Comparison of ENCODE assay signal across 11 cellular contexts in genomic region chr5:110752953-110753352, GRCh38. TPM values are rescaled to one million over a fixed set of nuclear protein-coding genes. Genes with fewer than 3 reads are reported as not detected.
DNase-seq lines count a peak whose midpoint lies in the region; ATAC-seq and TF ChIP-seq lines count a peak whose summit lies in the region.
"Had no signal": no experiment of that assay in that cellular context is flagged by ENCODE, and none has a peak within 500 bp of the region (broad histone marks: within the 10 kb centered on the region; RNA-seq: fewer than 3 reads in every experiment).

No MANE protein-coding gene starts in this region.

- no peak overlapping the region for H3K27ac ChIP-seq in substantia nigra (ENCODE audit: low read depth, low read length, poor library complexity, severe bottlenecking)
- H3K27ac ChIP-seq: psoas muscle had no signal

- peaks cover 14% of the 10 kb centered on the region for H3K36me3 Mint-ChIP-seq in natural killer cell

- peak overlapping the region; percentile 33 to 57 for H3K27ac Mint-ChIP-seq in natural killer cell

- no peaks in the 10 kb centered on the region for H3K27me3 Mint-ChIP-seq in natural killer cell (ENCODE audit: low read depth in 2 of 2)

- DNase-seq in natural killer cell (no peak), substantia nigra (lab: John Stamatoyannopoulos, UW) (no peak), GOT3 (lab: John Stamatoyannopoulos, UW) (no peak), KBM-7 (no peak)
- DNase-seq: H7, NCI-H774, psoas muscle had no signal

- no peaks in the 10 kb centered on the region for H3K9me3 Mint-ChIP-seq in natural killer cell

- peak; percentile 16 for ATAC-seq in GM19023 (IDR thresholded peaks at IDR 0.05; ENCODE audit: unreplicated experiment)
- ATAC-seq in HG02571 (IDR thresholded peaks at IDR 0.05; ENCODE audit: unreplicated experiment), result peak; percentile 13
- ATAC-seq in HG03521 (IDR thresholded peaks at IDR 0.05; ENCODE audit: unreplicated experiment), result peak; percentile 8
- no peak for ATAC-seq in natural killer cell
- ATAC-seq: left lobe of liver, psoas muscle had no signal

- H3K4me3 Mint-ChIP-seq in natural killer cell, result no peak overlapping the region

- intact Hi-C loops in natural killer cell (cut with micrococcal nuclease), result no loop called here

- peaks cover 14 to 18% of the 10 kb centered on the region in 2 donors for H3K4me1 Mint-ChIP-seq in natural killer cell

- in situ Hi-C loops in KBM-7 (cut with MboI; ENCODE audit: low pct_unique_long_range_greater_than_20kb, low sequenced_read_pairs), result no loop called here

- no peak for TF ChIP-seq CTCF in natural killer cell (IDR thresholded peaks at IDR 0.05)

RNA-seq across cellular contexts. Expression of gene SLC25A46, which starts 14.1 kb away (rescaled TPM):
- 10 to 100 TPM; 25.5 to 35.4 (median 34.5) TPM for total RNA-seq in natural killer cell

RNA-seq across cellular contexts. Expression of gene TMEM232, which starts 26.5 kb away (rescaled TPM):
- 1 to 10 TPM in 1 of 3 donors, under 1 TPM in 2; 0.45 to 3.0 (median 0.66) TPM for total RNA-seq in natural killer cell

Comparison
In these comparisons a context has a peak if more than half of its experiments do, and no peak if none do; other contexts are left out.
1. ATAC-seq: peak in GM19023 (single experiment), HG02571 (single experiment) and HG03521 (single experiment); none in natural killer cell (0 of 3).